Comparison of ENCODE assay signal across 25 cellular contexts in the genomic region with DNA sequence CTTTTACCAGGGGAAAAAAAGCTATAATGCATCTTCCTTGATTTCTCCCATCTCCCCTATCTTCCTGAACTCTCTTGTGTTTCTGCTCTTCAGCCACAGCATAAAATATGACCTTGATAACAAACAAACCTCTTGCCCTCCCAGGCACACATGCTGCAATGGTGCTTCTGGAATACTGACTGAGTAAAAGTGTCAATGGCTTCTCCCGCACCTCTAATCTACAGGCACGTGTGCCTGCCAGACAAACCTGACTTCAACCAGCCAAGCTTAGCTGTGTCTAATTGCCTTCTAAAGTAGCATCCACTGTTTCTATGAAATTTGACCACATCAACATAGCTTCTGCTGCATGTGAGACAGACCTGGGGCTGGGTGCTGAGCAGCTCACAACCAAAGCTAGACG. TPM values are rescaled to one million over a fixed set of nuclear protein-coding genes. Genes with fewer than 3 reads are reported as not detected.
"Had no signal": no experiment of that assay in that cellular context is flagged by ENCODE, and none has a peak within 500 bp of the region (broad histone marks: within the 10 kb centered on the region; RNA-seq: fewer than 3 reads in every experiment).

No MANE protein-coding gene starts in this region.

- H3K27ac ChIP-seq: HL-60, KMS-11, SJCRH30 had no signal

- H3K9me3 ChIP-seq: SJCRH30 had no signal

- ATAC-seq: K562, SK-N-SH treated with all-trans-retinoic acid at 6 μM for 48 hours had no signal

- H3K27me3 ChIP-seq: SJCRH30 had no signal

- DNase-seq: MV-4-11, NCI-H1048, NCI-H1105, NCI-H1417, NCI-H1436 treated with DMSO at 0.1 percent for 48 hours, NCI-H1694, NCI-H187 treated with DMSO at 0.1 percent for 48 hours, NCI-H2029 treated with DMSO at 0.1 percent for 48 hours, NCI-H2171, NCI-H226, NCI-H446, NCI-H510A, NCI-H524 treated with DMSO at 0.1 percent for 48 hours, NCI-H69, NCI-H774, RPMI8226, SHP77 treated with DMSO at 0.1 percent for 48 hours, SJCRH30 had no signal

- H3K36me3 Mint-ChIP-seq: IgD-negative memory B cell had no signal

- H3K27me3 Mint-ChIP-seq: IgD-negative memory B cell had no signal

- H3K4me3 ChIP-seq: K562, SJCRH30 had no signal

- H3K4me3 Mint-ChIP-seq: IgD-negative memory B cell had no signal

- H3K4me1 ChIP-seq: SJCRH30 had no signal

- H3K27ac Mint-ChIP-seq: IgD-negative memory B cell had no signal

- H3K36me3 ChIP-seq: SJCRH30 had no signal

RNA-seq across cellular contexts. Expression of a gene that starts 12.7 kb away (rescaled TPM):
- total RNA-seq: K562, LHCN-M2, MCF 10A, SJCRH30 had no signal
- polyA plus RNA-seq: IgD-negative memory B cell, K562 had no signal
